9 cellular contexts compared by ENCODE assay signal in the genomic region with DNA sequence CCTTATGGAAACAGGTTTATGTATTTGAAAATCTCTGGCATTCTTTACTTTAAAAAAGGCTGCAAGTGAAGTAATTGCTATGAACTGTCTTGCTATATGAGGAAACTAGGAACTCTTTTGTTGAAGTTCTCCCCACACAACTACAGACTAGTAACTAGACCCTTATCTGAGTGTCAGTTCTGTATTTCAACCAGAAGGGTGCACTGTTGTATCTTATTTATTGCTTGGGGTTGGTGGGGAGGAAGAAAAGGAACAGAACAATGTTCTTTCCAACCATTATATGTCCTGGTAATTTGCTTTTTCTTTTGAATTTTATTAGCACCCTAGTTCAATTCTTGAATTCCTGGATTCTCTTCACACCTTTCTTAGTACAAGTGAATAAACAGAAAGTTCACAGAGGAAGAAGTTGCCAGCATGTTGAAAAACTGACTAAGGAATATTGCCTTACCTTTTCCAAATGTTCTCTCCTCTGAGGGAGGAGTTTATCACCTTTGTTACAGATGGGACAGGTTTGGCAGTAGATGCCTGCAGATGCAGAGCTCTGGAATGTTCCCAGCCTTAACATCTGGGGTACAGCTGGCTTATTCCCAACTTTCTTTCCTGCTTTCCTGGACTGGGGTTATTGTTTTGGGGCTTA.
A peak's percentile ranks its signal among the peaks of the same experiment; 100 is the strongest.
DNase-seq lines count a peak whose midpoint lies in the region; ATAC-seq, FAIRE-seq and TF ChIP-seq lines count a peak whose summit lies in the region.
"Had no signal": no experiment of that assay in that cellular context is flagged by ENCODE, and none has a peak within 500 bp of the region (broad histone marks: within the 10 kb centered on the region; RNA-seq: fewer than 3 reads in every experiment).

No MANE protein-coding gene starts in this region.

- no peak overlapping the region for H3K4me2 ChIP-seq in astrocyte (ENCODE audit: low read length)

- H3K27me3 ChIP-seq in astrocyte (ENCODE audit: insufficient read depth, low read length), result no peaks in the 10 kb centered on the region

- DNase-seq in AG09309 (ENCODE audit: low read depth) (peak; percentile 16), NCI-H2171 treated with DMSO at 0.1 percent for 48 hours (lab: John Stamatoyannopoulos, UW) (peak; percentile 46), astrocyte (ENCODE audit: low read depth) (peak; percentile 25), iPS DF 4.7 (ENCODE audit: extremely low read depth, low spot score) (peak; percentile 36), cerebellar nuclear complex (lab: John Stamatoyannopoulos, UW) (no peak)
- no peak for DNase-seq in stimulated activated effector memory CD8-positive, alpha-beta T cell treated with anti-CD3 and anti-CD28 coated beads, Interleukin-12 subunit alpha, Interleukin-12 subunit beta, amount 100 ng/mL, for 72 hours (ENCODE audit: low spot score in 2 of 2)

- no peaks in the 10 kb centered on the region for H3K27me3 Mint-ChIP-seq in astrocyte (ENCODE audit: low read depth, unreplicated experiment)

- peak; percentile 55 for TF ChIP-seq CTCF in AG09309 (IDR thresholded peaks at IDR 0.05; ENCODE audit: control insufficient read depth, insufficient read depth, low read depth, low read length, missing control alignments)
- peak; percentile 62 for TF ChIP-seq CTCF in GM12873 (IDR thresholded peaks at IDR 0.05; ENCODE audit: insufficient read depth, low read depth, low read length, missing control alignments)
- peak; percentile 82 for TF ChIP-seq CTCF in astrocyte (IDR thresholded peaks at IDR 0.05; ENCODE audit: insufficient read depth, low read depth, low read length)

- ATAC-seq in HG02885 (IDR thresholded peaks at IDR 0.05; ENCODE audit: poor library complexity, unreplicated experiment), result peak; percentile 84
- ATAC-seq in stimulated activated effector memory CD8-positive, alpha-beta T cell treated with anti-CD3 and anti-CD28 coated beads, Interleukin-12 subunit alpha, Interleukin-12 subunit beta, amount 100 ng/mL, for 72 hours, result peak; percentile 71

- no peaks in the 10 kb centered on the region for H3K4me1 ChIP-seq in astrocyte (ENCODE audit: insufficient read depth, low read length)

- no peak overlapping the region for H3K4me3 Mint-ChIP-seq in astrocyte (ENCODE audit: unreplicated experiment)
- no peak overlapping the region for H3K4me3 Mint-ChIP-seq in stimulated activated effector memory CD8-positive, alpha-beta T cell treated with anti-CD3 and anti-CD28 coated beads, Interleukin-12 subunit alpha, Interleukin-12 subunit beta, amount 100 ng/mL, for 72 hours
- H3K4me3 Mint-ChIP-seq: IgD-negative memory B cell had no signal

- H3K79me2 ChIP-seq in astrocyte (ENCODE audit: insufficient read depth, low read length), result no peaks in the 10 kb centered on the region

- H4K20me1 ChIP-seq in astrocyte (ENCODE audit: insufficient read depth, low read length), result no peaks in the 10 kb centered on the region

- no peak overlapping the region for H2AFZ ChIP-seq in astrocyte (ENCODE audit: low read depth, low read length)

- no peak overlapping the region for H3K9ac ChIP-seq in astrocyte (ENCODE audit: low read length)

- H3K4me1 Mint-ChIP-seq in astrocyte (ENCODE audit: low read depth, unreplicated experiment), result peaks cover 2% of the 10 kb centered on the region
- no peaks in the 10 kb centered on the region for H3K4me1 Mint-ChIP-seq in stimulated activated effector memory CD8-positive, alpha-beta T cell treated with anti-CD3 and anti-CD28 coated beads, Interleukin-12 subunit alpha, Interleukin-12 subunit beta, amount 100 ng/mL, for 72 hours
- H3K4me1 Mint-ChIP-seq: IgD-negative memory B cell had no signal

- no peaks in the 10 kb centered on the region for H3K36me3 ChIP-seq in astrocyte (ENCODE audit: insufficient read depth, low read length)

- H3K27ac ChIP-seq in astrocyte (ENCODE audit: low read depth, low read length), result no peak overlapping the region

- peak; percentile 99 for FAIRE-seq in astrocyte (lab: Jason Lieb, UNC)

- no peaks in the 10 kb centered on the region for H3K36me3 Mint-ChIP-seq in astrocyte (ENCODE audit: low read depth, unreplicated experiment)
- no peaks in the 10 kb centered on the region for H3K36me3 Mint-ChIP-seq in stimulated activated effector memory CD8-positive, alpha-beta T cell treated with anti-CD3 and anti-CD28 coated beads, Interleukin-12 subunit alpha, Interleukin-12 subunit beta, amount 100 ng/mL, for 72 hours
- H3K36me3 Mint-ChIP-seq: IgD-negative memory B cell had no signal

- H3K27ac Mint-ChIP-seq in astrocyte (ENCODE audit: unreplicated experiment), result no peak overlapping the region
- no peak overlapping the region for H3K27ac Mint-ChIP-seq in stimulated activated effector memory CD8-positive, alpha-beta T cell treated with anti-CD3 and anti-CD28 coated beads, Interleukin-12 subunit alpha, Interleukin-12 subunit beta, amount 100 ng/mL, for 72 hours
- H3K27ac Mint-ChIP-seq: IgD-negative memory B cell had no signal

- H3K9me3 Mint-ChIP-seq in astrocyte (ENCODE audit: unreplicated experiment), result no peaks in the 10 kb centered on the region
- H3K9me3 Mint-ChIP-seq in stimulated activated effector memory CD8-positive, alpha-beta T cell treated with anti-CD3 and anti-CD28 coated beads, Interleukin-12 subunit alpha, Interleukin-12 subunit beta, amount 100 ng/mL, for 72 hours, result no peaks in the 10 kb centered on the region
- H3K9me3 Mint-ChIP-seq: IgD-negative memory B cell had no signal

- no peaks in the 10 kb centered on the region for H3K9me3 ChIP-seq in astrocyte (ENCODE audit: insufficient read depth, low read depth, low read length)

- no peak overlapping the region for H3K4me3 ChIP-seq in AG09309 (ENCODE audit: control insufficient read depth, low read depth, low read length)
- no peak overlapping the region for H3K4me3 ChIP-seq in astrocyte (ENCODE audit: insufficient read depth, low read depth, low read length)

Comparison
In these comparisons a context has a peak if more than half of its experiments do, and no peak if none do; other contexts are left out.
1. DNase-seq: peak in AG09309 (single experiment), NCI-H2171 treated with DMSO at 0.1 percent for 48 hours (single experiment), astrocyte (single experiment) and iPS DF 4.7 (single experiment); none in stimulated activated effector memory CD8-positive, alpha-beta T cell treated with anti-CD3 and anti-CD28 coated beads, Interleukin-12 subunit alpha, Interleukin-12 subunit beta, amount 100 ng/mL, for 72 hours (0 of 2) and cerebellar nuclear complex (0 of 2).
2. Peak in every context shown above with its lines, with median percentiles within 50 percentile points of each other: CTCF ChIP-seq.